In genomic region chrX:15436220-15436619, GRCh38 we compare ENCODE assay signal across 1 cellular context.
TF ChIP-seq lines count a peak whose summit lies in the region.

No MANE protein-coding gene starts in this region.

TF ChIP-seq in HepG2, 621 proteins besides CTCF, POLR2A, EP300 and RAD21 (continued from another document):
- no peak for TF ChIP-seq SALL1 (CRISPR knock-in tag; IDR thresholded peaks at IDR 0.05)
- TF ChIP-seq REXO4 (CRISPR knock-in tag; IDR thresholded peaks at IDR 0.05; ENCODE audit: borderline replicate concordance) = no peak
- TF ChIP-seq EEA1 (CRISPR knock-in tag; IDR thresholded peaks at IDR 0.05; ENCODE audit: borderline replicate concordance) = no peak
- TF ChIP-seq GABPB1 (CRISPR knock-in tag; IDR thresholded peaks at IDR 0.05) = no peak
- TF ChIP-seq ZNF839 (CRISPR knock-in tag; IDR thresholded peaks at IDR 0.05; ENCODE audit: borderline replicate concordance) = no peak
- no peak for TF ChIP-seq AFF4 (CRISPR knock-in tag; IDR thresholded peaks at IDR 0.05)
- TF ChIP-seq UBTF (CRISPR knock-in tag; IDR thresholded peaks at IDR 0.05) = no peak
